ENCODE assay signal across 1 cellular context in genomic region chr16:89565506-89566372, GRCh38.
TF ChIP-seq lines count a peak whose summit lies in the region.

No MANE protein-coding gene starts in this region.

TF ChIP-seq in HepG2, 621 proteins besides CTCF, POLR2A, EP300 and RAD21 (continued from another document and continues in another):
- TF ChIP-seq, protein P1, sequence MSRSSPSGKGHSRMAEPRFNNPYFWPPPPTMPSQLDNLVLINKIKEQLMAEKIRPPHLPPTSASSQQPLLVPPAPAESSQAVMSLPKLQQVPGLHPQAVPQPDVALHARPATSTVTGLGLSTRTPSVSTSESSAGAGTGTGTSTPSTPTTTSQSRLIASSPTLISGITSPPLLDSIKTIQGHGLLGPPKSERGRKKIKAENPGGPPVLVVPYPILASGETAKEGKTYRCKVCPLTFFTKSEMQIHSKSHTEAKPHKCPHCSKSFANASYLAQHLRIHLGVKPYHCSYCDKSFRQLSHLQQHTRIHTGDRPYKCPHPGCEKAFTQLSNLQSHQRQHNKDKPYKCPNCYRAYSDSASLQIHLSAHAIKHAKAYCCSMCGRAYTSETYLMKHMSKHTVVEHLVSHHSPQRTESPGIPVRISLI (CRISPR knock-in tag; IDR thresholded peaks at IDR 0.05; ENCODE audit: borderline replicate concordance): no peak
- TF ChIP-seq, protein P2, sequence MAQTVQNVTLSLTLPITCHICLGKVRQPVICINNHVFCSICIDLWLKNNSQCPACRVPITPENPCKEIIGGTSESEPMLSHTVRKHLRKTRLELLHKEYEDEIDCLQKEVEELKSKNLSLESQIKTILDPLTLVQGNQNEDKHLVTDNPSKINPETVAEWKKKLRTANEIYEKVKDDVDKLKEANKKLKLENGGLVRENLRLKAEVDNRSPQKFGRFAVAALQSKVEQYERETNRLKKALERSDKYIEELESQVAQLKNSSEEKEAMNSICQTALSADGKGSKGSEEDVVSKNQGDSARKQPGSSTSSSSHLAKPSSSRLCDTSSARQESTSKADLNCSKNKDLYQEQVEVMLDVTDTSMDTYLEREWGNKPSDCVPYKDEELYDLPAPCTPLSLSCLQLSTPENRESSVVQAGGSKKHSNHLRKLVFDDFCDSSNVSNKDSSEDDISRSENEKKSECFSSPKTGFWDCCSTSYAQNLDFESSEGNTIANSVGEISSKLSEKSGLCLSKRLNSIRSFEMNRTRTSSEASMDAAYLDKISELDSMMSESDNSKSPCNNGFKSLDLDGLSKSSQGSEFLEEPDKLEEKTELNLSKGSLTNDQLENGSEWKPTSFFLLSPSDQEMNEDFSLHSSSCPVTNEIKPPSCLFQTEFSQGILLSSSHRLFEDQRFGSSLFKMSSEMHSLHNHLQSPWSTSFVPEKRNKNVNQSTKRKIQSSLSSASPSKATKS (CRISPR knock-in tag; IDR thresholded peaks at IDR 0.05): no peak
- TF ChIP-seq SOX13 (IDR thresholded peaks at IDR 0.05) (no peak; the same call in 1 of the 2 replicates), SOX13 (CRISPR knock-in tag; conservative IDR thresholded peaks at IDR 0.05 in 1 of 2, IDR thresholded peaks at IDR 0.05 in 1 of 2) (no peak; a peak in 1 of 4 replicates), HIVEP1 (CRISPR knock-in tag; IDR thresholded peaks at IDR 0.05) (no peak), SMARCC2 (IDR thresholded peaks at IDR 0.05) (no peak), MLLT10 (CRISPR knock-in tag; IDR thresholded peaks at IDR 0.05) (no peak), ZNF792 (CRISPR knock-in tag; IDR thresholded peaks at IDR 0.05) (no peak; the same call in 1 of the 2 replicates), KLF9 (CRISPR knock-in tag; IDR thresholded peaks at IDR 0.05; ENCODE audit: low read depth) (no peak), TBP (CRISPR knock-in tag; IDR thresholded peaks at IDR 0.05) (no peak), ZNF782 (CRISPR knock-in tag; IDR thresholded peaks at IDR 0.05; ENCODE audit: borderline replicate concordance) (peak; percentile 68; the same call in 1 of the 2 replicates), PHF5A (CRISPR knock-in tag; IDR thresholded peaks at IDR 0.05; ENCODE audit: low read depth, unreplicated experiment) (peak; percentile 52), FOXM1 (CRISPR knock-in tag; IDR thresholded peaks at IDR 0.05) (peak; percentile 74; the same call in 1 of the 2 replicates), MED1 (CRISPR knock-in tag; IDR thresholded peaks at IDR 0.05) (peak; percentile 77), KAT8 (CRISPR knock-in tag; IDR thresholded peaks at IDR 0.05) (peak; percentile 48), ELF1 (CRISPR knock-in tag; IDR thresholded peaks at IDR 0.05) (peak; percentile 72), NCOA1 (CRISPR knock-in tag; IDR thresholded peaks at IDR 0.05) (peak; percentile 45; the same call in 1 of the 2 replicates), AFF4 (CRISPR knock-in tag; IDR thresholded peaks at IDR 0.05) (peak; percentile 44; the same call in 1 of the 2 replicates), ZNF205 (CRISPR knock-in tag; IDR thresholded peaks at IDR 0.05) (no peak; the same call in 1 of the 2 replicates), TCF12 (IDR thresholded peaks at IDR 0.05) (no peak), TCF12 (CRISPR knock-in tag; IDR thresholded peaks at IDR 0.05) (no peak), PHF20 (CRISPR knock-in tag; IDR thresholded peaks at IDR 0.05) (no peak), ARNTL (CRISPR knock-in tag; IDR thresholded peaks at IDR 0.05) (no peak), GATA4 (IDR thresholded peaks at IDR 0.05; ENCODE audit: borderline replicate concordance, low read depth) (no peak), TSC22D2 (CRISPR knock-in tag; IDR thresholded peaks at IDR 0.05; ENCODE audit: borderline replicate concordance) (no peak), TBL1XR1 (IDR thresholded peaks at IDR 0.05; ENCODE audit: borderline replicate concordance, low read length, partially characterized antibody) (peak; percentile 2), SNAPC2 (CRISPR knock-in tag; IDR thresholded peaks at IDR 0.05) (no peak), NFYC (CRISPR knock-in tag; IDR thresholded peaks at IDR 0.05) (no peak), TMF1 (CRISPR knock-in tag; IDR thresholded peaks at IDR 0.05; ENCODE audit: low read depth) (no peak), RFXAP (CRISPR knock-in tag; IDR thresholded peaks at IDR 0.05; ENCODE audit: borderline replicate concordance) (peak; percentile 32; the same call in 1 of the 2 replicates)
- TF ChIP-seq, protein P3, sequence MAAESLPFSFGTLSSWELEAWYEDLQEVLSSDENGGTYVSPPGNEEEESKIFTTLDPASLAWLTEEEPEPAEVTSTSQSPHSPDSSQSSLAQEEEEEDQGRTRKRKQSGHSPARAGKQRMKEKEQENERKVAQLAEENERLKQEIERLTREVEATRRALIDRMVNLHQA (CRISPR knock-in tag; IDR thresholded peaks at IDR 0.05): no peak
- TF ChIP-seq, protein P4, sequence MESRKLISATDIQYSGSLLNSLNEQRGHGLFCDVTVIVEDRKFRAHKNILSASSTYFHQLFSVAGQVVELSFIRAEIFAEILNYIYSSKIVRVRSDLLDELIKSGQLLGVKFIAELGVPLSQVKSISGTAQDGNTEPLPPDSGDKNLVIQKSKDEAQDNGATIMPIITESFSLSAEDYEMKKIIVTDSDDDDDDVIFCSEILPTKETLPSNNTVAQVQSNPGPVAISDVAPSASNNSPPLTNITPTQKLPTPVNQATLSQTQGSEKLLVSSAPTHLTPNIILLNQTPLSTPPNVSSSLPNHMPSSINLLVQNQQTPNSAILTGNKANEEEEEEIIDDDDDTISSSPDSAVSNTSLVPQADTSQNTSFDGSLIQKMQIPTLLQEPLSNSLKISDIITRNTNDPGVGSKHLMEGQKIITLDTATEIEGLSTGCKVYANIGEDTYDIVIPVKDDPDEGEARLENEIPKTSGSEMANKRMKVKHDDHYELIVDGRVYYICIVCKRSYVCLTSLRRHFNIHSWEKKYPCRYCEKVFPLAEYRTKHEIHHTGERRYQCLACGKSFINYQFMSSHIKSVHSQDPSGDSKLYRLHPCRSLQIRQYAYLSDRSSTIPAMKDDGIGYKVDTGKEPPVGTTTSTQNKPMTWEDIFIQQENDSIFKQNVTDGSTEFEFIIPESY (CRISPR knock-in tag; IDR thresholded peaks at IDR 0.05): peak; percentile 82
- TF ChIP-seq, protein P5, sequence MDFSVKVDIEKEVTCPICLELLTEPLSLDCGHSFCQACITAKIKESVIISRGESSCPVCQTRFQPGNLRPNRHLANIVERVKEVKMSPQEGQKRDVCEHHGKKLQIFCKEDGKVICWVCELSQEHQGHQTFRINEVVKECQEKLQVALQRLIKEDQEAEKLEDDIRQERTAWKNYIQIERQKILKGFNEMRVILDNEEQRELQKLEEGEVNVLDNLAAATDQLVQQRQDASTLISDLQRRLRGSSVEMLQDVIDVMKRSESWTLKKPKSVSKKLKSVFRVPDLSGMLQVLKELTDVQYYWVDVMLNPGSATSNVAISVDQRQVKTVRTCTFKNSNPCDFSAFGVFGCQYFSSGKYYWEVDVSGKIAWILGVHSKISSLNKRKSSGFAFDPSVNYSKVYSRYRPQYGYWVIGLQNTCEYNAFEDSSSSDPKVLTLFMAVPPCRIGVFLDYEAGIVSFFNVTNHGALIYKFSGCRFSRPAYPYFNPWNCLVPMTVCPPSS (IDR thresholded peaks at IDR 0.05): no peak
- TF ChIP-seq, protein P6, sequence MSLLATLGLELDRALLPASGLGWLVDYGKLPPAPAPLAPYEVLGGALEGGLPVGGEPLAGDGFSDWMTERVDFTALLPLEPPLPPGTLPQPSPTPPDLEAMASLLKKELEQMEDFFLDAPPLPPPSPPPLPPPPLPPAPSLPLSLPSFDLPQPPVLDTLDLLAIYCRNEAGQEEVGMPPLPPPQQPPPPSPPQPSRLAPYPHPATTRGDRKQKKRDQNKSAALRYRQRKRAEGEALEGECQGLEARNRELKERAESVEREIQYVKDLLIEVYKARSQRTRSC (CRISPR knock-in tag; IDR thresholded peaks at IDR 0.05; ENCODE audit: low read depth): no peak
- TF ChIP-seq, protein P7, sequence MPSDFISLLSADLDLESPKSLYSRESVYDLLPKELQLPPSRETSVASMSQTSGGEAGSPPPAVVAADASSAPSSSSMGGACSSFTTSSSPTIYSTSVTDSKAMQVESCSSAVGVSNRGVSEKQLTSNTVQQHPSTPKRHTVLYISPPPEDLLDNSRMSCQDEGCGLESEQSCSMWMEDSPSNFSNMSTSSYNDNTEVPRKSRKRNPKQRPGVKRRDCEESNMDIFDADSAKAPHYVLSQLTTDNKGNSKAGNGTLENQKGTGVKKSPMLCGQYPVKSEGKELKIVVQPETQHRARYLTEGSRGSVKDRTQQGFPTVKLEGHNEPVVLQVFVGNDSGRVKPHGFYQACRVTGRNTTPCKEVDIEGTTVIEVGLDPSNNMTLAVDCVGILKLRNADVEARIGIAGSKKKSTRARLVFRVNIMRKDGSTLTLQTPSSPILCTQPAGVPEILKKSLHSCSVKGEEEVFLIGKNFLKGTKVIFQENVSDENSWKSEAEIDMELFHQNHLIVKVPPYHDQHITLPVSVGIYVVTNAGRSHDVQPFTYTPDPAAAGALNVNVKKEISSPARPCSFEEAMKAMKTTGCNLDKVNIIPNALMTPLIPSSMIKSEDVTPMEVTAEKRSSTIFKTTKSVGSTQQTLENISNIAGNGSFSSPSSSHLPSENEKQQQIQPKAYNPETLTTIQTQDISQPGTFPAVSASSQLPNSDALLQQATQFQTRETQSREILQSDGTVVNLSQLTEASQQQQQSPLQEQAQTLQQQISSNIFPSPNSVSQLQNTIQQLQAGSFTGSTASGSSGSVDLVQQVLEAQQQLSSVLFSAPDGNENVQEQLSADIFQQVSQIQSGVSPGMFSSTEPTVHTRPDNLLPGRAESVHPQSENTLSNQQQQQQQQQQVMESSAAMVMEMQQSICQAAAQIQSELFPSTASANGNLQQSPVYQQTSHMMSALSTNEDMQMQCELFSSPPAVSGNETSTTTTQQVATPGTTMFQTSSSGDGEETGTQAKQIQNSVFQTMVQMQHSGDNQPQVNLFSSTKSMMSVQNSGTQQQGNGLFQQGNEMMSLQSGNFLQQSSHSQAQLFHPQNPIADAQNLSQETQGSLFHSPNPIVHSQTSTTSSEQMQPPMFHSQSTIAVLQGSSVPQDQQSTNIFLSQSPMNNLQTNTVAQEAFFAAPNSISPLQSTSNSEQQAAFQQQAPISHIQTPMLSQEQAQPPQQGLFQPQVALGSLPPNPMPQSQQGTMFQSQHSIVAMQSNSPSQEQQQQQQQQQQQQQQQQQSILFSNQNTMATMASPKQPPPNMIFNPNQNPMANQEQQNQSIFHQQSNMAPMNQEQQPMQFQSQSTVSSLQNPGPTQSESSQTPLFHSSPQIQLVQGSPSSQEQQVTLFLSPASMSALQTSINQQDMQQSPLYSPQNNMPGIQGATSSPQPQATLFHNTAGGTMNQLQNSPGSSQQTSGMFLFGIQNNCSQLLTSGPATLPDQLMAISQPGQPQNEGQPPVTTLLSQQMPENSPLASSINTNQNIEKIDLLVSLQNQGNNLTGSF (CRISPR knock-in tag; IDR thresholded peaks at IDR 0.05): no peak
- TF ChIP-seq, protein P8, sequence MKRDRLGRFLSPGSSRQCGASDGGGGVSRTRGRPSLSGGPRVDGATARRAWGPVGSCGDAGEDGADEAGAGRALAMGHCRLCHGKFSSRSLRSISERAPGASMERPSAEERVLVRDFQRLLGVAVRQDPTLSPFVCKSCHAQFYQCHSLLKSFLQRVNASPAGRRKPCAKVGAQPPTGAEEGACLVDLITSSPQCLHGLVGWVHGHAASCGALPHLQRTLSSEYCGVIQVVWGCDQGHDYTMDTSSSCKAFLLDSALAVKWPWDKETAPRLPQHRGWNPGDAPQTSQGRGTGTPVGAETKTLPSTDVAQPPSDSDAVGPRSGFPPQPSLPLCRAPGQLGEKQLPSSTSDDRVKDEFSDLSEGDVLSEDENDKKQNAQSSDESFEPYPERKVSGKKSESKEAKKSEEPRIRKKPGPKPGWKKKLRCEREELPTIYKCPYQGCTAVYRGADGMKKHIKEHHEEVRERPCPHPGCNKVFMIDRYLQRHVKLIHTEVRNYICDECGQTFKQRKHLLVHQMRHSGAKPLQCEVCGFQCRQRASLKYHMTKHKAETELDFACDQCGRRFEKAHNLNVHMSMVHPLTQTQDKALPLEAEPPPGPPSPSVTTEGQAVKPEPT (CRISPR knock-in tag; IDR thresholded peaks at IDR 0.05; ENCODE audit: low read depth): no peak
